Comparison of ENCODE assay signal across 8 cellular contexts in the genomic region with DNA sequence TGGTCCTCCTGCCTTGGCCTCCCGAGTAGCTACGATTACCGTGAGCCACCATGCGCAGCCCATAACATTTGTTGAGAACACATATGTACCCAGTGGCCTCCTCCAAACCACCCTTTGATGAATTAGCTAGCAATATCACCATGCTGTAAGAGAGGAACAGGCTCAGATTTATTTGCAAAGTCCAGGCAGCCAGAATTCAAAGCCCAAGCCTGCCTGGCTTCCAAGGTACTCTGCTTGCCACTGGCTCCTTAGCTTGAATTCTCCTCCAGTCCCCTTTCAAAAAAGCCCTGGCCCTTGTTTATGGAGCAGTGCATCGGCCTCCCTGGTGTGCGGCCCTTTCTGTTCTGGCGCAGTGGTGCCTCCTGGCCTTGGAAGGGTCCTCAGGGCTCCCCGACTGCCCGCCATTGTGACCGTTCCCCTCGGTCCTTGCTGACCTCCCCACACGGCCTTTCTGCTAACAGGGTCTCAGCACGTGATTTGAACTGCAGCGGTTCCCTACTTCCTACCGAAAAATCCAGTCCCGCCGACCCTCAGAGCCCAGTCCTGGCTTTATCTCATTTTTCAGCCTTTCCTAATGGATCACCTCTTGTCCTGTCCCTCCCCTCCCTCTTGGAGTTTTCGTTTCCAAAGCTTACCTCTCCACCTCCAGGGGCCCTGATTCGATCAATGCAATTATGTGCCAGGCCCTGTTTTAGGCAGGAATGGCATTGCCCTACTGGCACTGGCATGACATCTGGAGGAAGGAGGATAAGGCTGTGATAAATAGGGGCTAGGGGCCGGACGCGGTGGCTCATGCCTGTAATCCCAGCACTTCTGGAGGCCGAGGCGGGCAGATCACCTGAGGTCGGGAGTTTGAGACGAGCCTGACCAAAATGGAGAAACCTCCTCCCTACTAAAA. TPM values are rescaled to one million over a fixed set of nuclear protein-coding genes. Genes with fewer than 3 reads are reported as not detected.
A peak's percentile ranks its signal among the peaks of the same experiment; 100 is the strongest.
DNase-seq lines count a peak whose midpoint lies in the region; ATAC-seq, FAIRE-seq and TF ChIP-seq lines count a peak whose summit lies in the region.

No MANE protein-coding gene starts in this region.

- H3K36me3 Mint-ChIP-seq in CD8-positive, alpha-beta T cell = peaks cover 16% of the 10 kb centered on the region

- H3K4me1 ChIP-seq in CD8-positive, alpha-beta T cell (ENCODE audit: insufficient read depth, low read length) = peaks cover 5% of the 10 kb centered on the region
- H3K4me1 ChIP-seq in Peyer's patch (peaks cover 0 to 15% (median 2%) of the 10 kb centered on the region in 4 donors), psoas muscle (peaks cover 47% of the 10 kb centered on the region), small intestine (ENCODE audit: control insufficient read depth in 2 of 2, insufficient read depth in 1 of 2, low read depth in 1 of 2, low read length in 1 of 2) (no peaks in the 10 kb centered on the region)

- no peaks in the 10 kb centered on the region for H3K9me3 Mint-ChIP-seq in CD8-positive, alpha-beta T cell

- CTCF ChIA-PET in CD8-positive, alpha-beta T cell (lab: Charles Lee) = interaction anchor here (1.0 to 2.6 kb wide), 14 partner anchors 8 to 216 kb away, joined by 3 to 16 read pairs (median 4); no protein-coding TSS in a partner anchor

- WGBS in psoas muscle, 3 donors = 69 to 73% (median 71%) methylated on average over 26 of the region's 26 CpGs
- 65% methylated on average over 26 of the region's 26 CpGs for WGBS in small intestine, 3 donors

- ATAC-seq in CD8-positive, alpha-beta T cell = no peak
- ATAC-seq in psoas muscle = no peak
- ATAC-seq in GM21447 (IDR thresholded peaks at IDR 0.05; ENCODE audit: unreplicated experiment) = no peak
- no peak for ATAC-seq in HG03521 (IDR thresholded peaks at IDR 0.05; ENCODE audit: unreplicated experiment)

- no peaks in the 10 kb centered on the region for H3K36me3 ChIP-seq in CD8-positive, alpha-beta T cell (ENCODE audit: insufficient read depth, low read length)
- H3K36me3 ChIP-seq in Peyer's patch = peaks cover 0 to 6% (median 0%) of the 10 kb centered on the region in 3 donors
- H3K36me3 ChIP-seq in psoas muscle (ENCODE audit: insufficient read depth in 1 of 2, low read depth in 1 of 2) = no peaks in the 10 kb centered on the region
- H3K36me3 ChIP-seq in small intestine (ENCODE audit: control insufficient read depth in 2 of 2, insufficient read depth in 2 of 2, low read length in 2 of 2) = no peaks in the 10 kb centered on the region

- H3K27ac Mint-ChIP-seq in CD8-positive, alpha-beta T cell = peak overlapping the region; percentile 37

- FAIRE-seq in small intestine (lab: Jason Lieb, UNC) = no peak

- intact Hi-C loops in CD8-positive, alpha-beta T cell (cut with DNase I, micrococcal nuclease) = loop anchor here (2.0 to 10.0 kb wide), 3 partner anchors 69 to 601 kb away; no protein-coding TSS in a partner anchor
- intact Hi-C loops in psoas muscle (cut with DNase I) = loop anchor here in 1 of 2 donors (5.0 kb wide), 1 partner anchor 42 kb away; no protein-coding TSS in a partner anchor

- peak overlapping the region; percentile 66 for H3K4me3 Mint-ChIP-seq in CD8-positive, alpha-beta T cell

- no peak for DNase-seq in CD8-positive, alpha-beta T cell
- DNase-seq in Peyer's patch (peak in 2 of 3 donors; percentile 14 to 45), epithelial cell of proximal tubule (ENCODE audit: low read depth) (no peak), psoas muscle (peak in 1 of 2 donors; percentile 44), small intestine (no peak)
- DNase-seq in stimulated activated CD4-positive, alpha-beta T cell treated with anti-CD3 and anti-CD28 coated beads, Interleukin-2, amount 100 ng/mL, for 24 hours = no peak

- POLR2A ChIA-PET in CD8-positive, alpha-beta T cell (lab: Charles Lee) = no interaction called here

- TF ChIP-seq POLR2A in Peyer's patch (IDR thresholded peaks at IDR 0.05) = no peak

- H3K27me3 ChIP-seq in CD8-positive, alpha-beta T cell (ENCODE audit: insufficient read depth, low read length) = no peaks in the 10 kb centered on the region
- H3K27me3 ChIP-seq in Peyer's patch (no peaks in the 10 kb centered on the region), psoas muscle (ENCODE audit: insufficient read depth in 3 of 3, low read length in 2 of 3) (no peaks in the 10 kb centered on the region), small intestine (ENCODE audit: control insufficient read depth in 2 of 2, insufficient read depth in 2 of 2, low read length in 2 of 2) (no peaks in the 10 kb centered on the region)

- H3K4me3 ChIP-seq in CD8-positive, alpha-beta T cell (ENCODE audit: low read depth, low read length) = no peak overlapping the region
- peak overlapping the region in 3 of 4 donors; percentile 79 to 96 (median 86) for H3K4me3 ChIP-seq in Peyer's patch
- H3K4me3 ChIP-seq in epithelial cell of proximal tubule (ENCODE audit: low read depth, low read length) = peak overlapping the region; percentile 87
- H3K4me3 ChIP-seq in psoas muscle = peak overlapping the region; percentile 88
- H3K4me3 ChIP-seq in small intestine (ENCODE audit: low read depth in 1 of 2, low read length in 2 of 2) = no peak overlapping the region

- H3K27me3 Mint-ChIP-seq in CD8-positive, alpha-beta T cell (ENCODE audit: low read depth) = no peaks in the 10 kb centered on the region

- no peak for TF ChIP-seq CTCF in CD8-positive, alpha-beta T cell (IDR thresholded peaks at IDR 0.05)
- TF ChIP-seq CTCF in Peyer's patch (IDR thresholded peaks at IDR 0.05) = no peak
- no peak for TF ChIP-seq CTCF in epithelial cell of proximal tubule (conservative IDR thresholded peaks at IDR 0.05; ENCODE audit: low read depth, low read length)
- no peak for TF ChIP-seq CTCF in psoas muscle (IDR thresholded peaks at IDR 0.05)

- H3K4me1 Mint-ChIP-seq in CD8-positive, alpha-beta T cell (ENCODE audit: low read depth) = peaks cover 13% of the 10 kb centered on the region

- no peak overlapping the region for H3K27ac ChIP-seq in CD8-positive, alpha-beta T cell (ENCODE audit: low read depth, low read length)
- peak overlapping the region in 3 of 4 donors; percentile 86 to 94 (median 89) for H3K27ac ChIP-seq in Peyer's patch
- peak overlapping the region; percentile 93 for H3K27ac ChIP-seq in psoas muscle
- H3K27ac ChIP-seq in small intestine (ENCODE audit: low read depth in 1 of 2, low read length in 1 of 2) = peak overlapping the region in 1 of 2 donors; percentile 25

- no peaks in the 10 kb centered on the region for H3K9me3 ChIP-seq in CD8-positive, alpha-beta T cell (ENCODE audit: low read length)
- H3K9me3 ChIP-seq in Peyer's patch (no peaks in the 10 kb centered on the region), psoas muscle (no peaks in the 10 kb centered on the region), small intestine (ENCODE audit: control insufficient read depth, low read depth) (no peaks in the 10 kb centered on the region)

RNA-seq across cellular contexts. Expression of gene SLC25A29, which starts 22.0 kb away (rescaled TPM):
- total RNA-seq in CD8-positive, alpha-beta T cell = 10 to 100 TPM; 19.4 to 22.8 TPM
- total RNA-seq in Peyer's patch (10 to 100 TPM; 11.0 to 74.5 (median 32.0) TPM), epithelial cell of proximal tubule (51.6 and 106 TPM in 2 replicates), psoas muscle (10 to 100 TPM in 1 of 4 donors, 1 to 10 TPM in 3; 5.0 to 14.8 (median 7.5) TPM)
- polyA plus RNA-seq in psoas muscle (1 to 10 TPM; 4.5 to 7.2 (median 6.7) TPM), small intestine (10 to 100 TPM in 1 of 3 donors, 1 to 10 TPM in 2; 8.3 to 32.7 (median 10.0) TPM)

RNA-seq across cellular contexts. Expression of gene SLC25A47, which starts 38.9 kb away (rescaled TPM):
- not detected for total RNA-seq in CD8-positive, alpha-beta T cell
- total RNA-seq in Peyer's patch (1 to 10 TPM in 1 of 4 donors, under 1 TPM in 1, not detected in 2; 0.54 to 1.2 TPM), epithelial cell of proximal tubule (not detected in 2 replicates), psoas muscle (under 1 TPM in 1 of 4 donors, not detected in 3; 0.12 TPM)
- polyA plus RNA-seq in psoas muscle (under 1 TPM in 1 of 3 donors, not detected in 2; 0.03 TPM), small intestine (1 to 10 TPM in 2 of 3 donors, under 1 TPM in 1; 0.54 to 1.6 (median 1.1) TPM)

RNA-seq across cellular contexts. Expression of gene YY1, which starts 45.3 kb away (rescaled TPM):
- total RNA-seq in CD8-positive, alpha-beta T cell = 10 to 100 TPM; 70.0 to 80.7 TPM
- total RNA-seq in Peyer's patch (10 to 100 TPM; 42.0 to 63.5 (median 50.9) TPM), epithelial cell of proximal tubule (41.9 and 45.2 TPM in 2 replicates), psoas muscle (10 to 100 TPM; 44.6 to 58.4 (median 53.3) TPM)
- polyA plus RNA-seq in psoas muscle (10 to 100 TPM; 23.8 to 44.3 (median 34.7) TPM), small intestine (10 to 100 TPM; 24.0 to 27.9 (median 27.5) TPM)

Comparison
In these comparisons a context has a peak if more than half of its experiments do, and no peak if none do; other contexts are left out.
1. DNase-seq: peak in Peyer's patch (2 of 3); none in CD8-positive, alpha-beta T cell (0 of 7), epithelial cell of proximal tubule (single experiment), stimulated activated CD4-positive, alpha-beta T cell treated with anti-CD3 and anti-CD28 coated beads, Interleukin-2, amount 100 ng/mL, for 24 hours (0 of 2) and small intestine (single experiment).
2. H3K4me3 ChIP-seq: peak in Peyer's patch (3 of 4), epithelial cell of proximal tubule (single experiment) and psoas muscle (single experiment); none in CD8-positive, alpha-beta T cell (single experiment) and small intestine (0 of 2).